22 cellular contexts compared by ENCODE assay signal in the genomic region with DNA sequence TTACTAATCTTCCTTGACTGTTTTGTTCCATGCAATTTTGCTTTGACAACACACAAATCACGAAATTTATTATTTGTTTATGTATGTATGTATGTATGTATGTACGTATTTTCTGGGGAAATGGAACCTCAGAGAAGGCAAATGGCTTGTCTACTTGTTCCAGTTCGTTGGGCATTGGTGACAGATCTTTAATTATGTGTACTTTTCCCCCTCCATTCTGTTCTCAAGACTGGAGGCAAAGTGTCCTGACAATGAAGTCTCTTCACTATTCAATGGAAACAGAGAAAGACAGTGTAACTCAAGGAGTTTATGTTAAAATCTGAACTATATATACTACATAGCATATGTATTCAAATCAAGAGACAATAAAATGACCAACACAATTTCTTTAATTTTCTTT.
"Had no signal": no experiment of that assay in that cellular context is flagged by ENCODE, and none has a peak within 500 bp of the region (broad histone marks: within the 10 kb centered on the region; RNA-seq: fewer than 3 reads in every experiment).

No MANE protein-coding gene starts in this region.

- H3K4me1 ChIP-seq: SJCRH30 had no signal

- H3K36me3 ChIP-seq: MG63, SJCRH30 had no signal

- H3K4me3 ChIP-seq: MG63, SJCRH30 had no signal

- ATAC-seq: HepG2, Panc1, PC-3, SK-N-SH treated with all-trans-retinoic acid at 6 μM for 48 hours had no signal

- H3K27ac ChIP-seq: RWPE1, SJCRH30 had no signal

- DNase-seq: IMR-90; Karpas-422; KG1; MG63; NCI-H1092; NCI-H1436 treated with DMSO at 0.1 percent for 48 hours; NCI-H1694; NCI-H187 treated with DMSO at 0.1 percent for 48 hours; NCI-H2081; NCI-H2107; NCI-H2171 treated with DMSO at 0.1 percent for 48 hours; NCI-H524; NCI-H82; NK-92 treated with Interleukin-12 subunit alpha and Interleukin-12 subunit beta, amount 100 ng/mL, for 24 hours; PC-3; SHP77; SJCRH30; T-helper 1 cell had no signal

- H3K27me3 ChIP-seq: MG63 had no signal

- H3K9me3 ChIP-seq: MG63, SJCRH30 had no signal
